In the genomic region with DNA sequence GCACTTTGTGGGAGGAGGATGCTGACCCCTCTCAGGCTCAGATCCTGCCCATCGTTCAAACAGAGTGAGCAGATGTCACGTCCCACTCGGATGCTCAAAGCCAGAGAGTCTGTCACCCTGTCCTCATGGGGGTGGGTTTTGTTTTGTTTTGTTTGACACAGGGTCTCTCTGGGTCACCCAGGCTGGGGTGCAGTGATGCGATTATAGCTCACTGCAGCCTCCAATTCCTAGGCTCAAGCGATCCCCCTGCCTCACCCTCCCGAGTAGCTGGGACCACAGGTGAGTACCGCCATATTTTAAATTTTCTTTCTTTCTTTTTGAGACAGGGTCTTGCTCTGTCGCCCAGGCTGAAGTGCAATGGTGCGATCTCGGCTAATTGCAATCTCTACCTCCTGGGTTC, we compare ENCODE assay signal across 20 cellular contexts.
"Had no signal": no experiment of that assay in that cellular context is flagged by ENCODE, and none has a peak within 500 bp of the region (broad histone marks: within the 10 kb centered on the region; RNA-seq: fewer than 3 reads in every experiment).

No MANE protein-coding gene starts in this region.

- H3K36me3 ChIP-seq: colonic mucosa, right atrium auricular region had no signal

- H3K9me3 ChIP-seq: colonic mucosa, neutrophil, right atrium auricular region had no signal

- H3K27me3 ChIP-seq: colonic mucosa, foreskin keratinocyte, right atrium auricular region had no signal

- H3K36me3 Mint-ChIP-seq: immature natural killer cell, naive B cell had no signal

- H3K4me1 Mint-ChIP-seq: endodermal cell, nephron had no signal

- H3K4me3 Mint-ChIP-seq: endodermal cell, immature natural killer cell, nephron had no signal

- H3K9me3 Mint-ChIP-seq: immature natural killer cell, naive B cell, nephron had no signal

- H3K4me1 ChIP-seq: colonic mucosa, foreskin keratinocyte, right atrium auricular region had no signal

- H3K27ac Mint-ChIP-seq: endodermal cell, immature natural killer cell, nephron had no signal

- DNase-seq: colonic mucosa; dermis blood vessel endothelial cell; effector CD4-positive, alpha-beta T cell; endodermal cell; erythroblast; foreskin keratinocyte; immature natural killer cell; kidney; left cardiac atrium; left ventricle myocardium superior; mesenchymal stem cell; naive B cell; small intestine; stimulated activated CD4-positive, alpha-beta T cell treated with anti-CD3 and anti-CD28 coated beads, Interleukin-2, amount 100 ng/mL, for 48 hours; stimulated activated naive CD4-positive, alpha-beta T cell treated with Interleukin-2 at 50 U/mL for 16 hours; trophoblast cell had no signal

- H3K4me3 ChIP-seq: colonic mucosa, lung, right atrium auricular region had no signal
